ENCODE assay signal across 1 cellular context in genomic region chr7:1459512-1459892, GRCh38.
TF ChIP-seq lines count a peak whose summit lies in the region.

No MANE protein-coding gene starts in this region.

TF ChIP-seq in A549, 52 proteins besides CTCF, POLR2A, EP300 and RAD21 (continued from another document):
- TF ChIP-seq BHLHE40 (IDR thresholded peaks at IDR 0.05; ENCODE audit: low read depth, low read length) = no peak
- TF ChIP-seq POLR2AphosphoS2 (conservative IDR thresholded peaks at IDR 0.05; ENCODE audit: low read length) = no peak
- TF ChIP-seq KDM1A (IDR thresholded peaks at IDR 0.05; ENCODE audit: low read depth) = no peak
- TF ChIP-seq HOXB13 (CRISPR knock-in tag; IDR thresholded peaks at IDR 0.05; ENCODE audit: low read depth) = no peak
- no peak for TF ChIP-seq SMC3 (IDR thresholded peaks at IDR 0.05)
- TF ChIP-seq HOXB5 (CRISPR knock-in tag; IDR thresholded peaks at IDR 0.05) = no peak
- no peak for TF ChIP-seq HOXA7 (CRISPR knock-in tag; IDR thresholded peaks at IDR 0.05)
- TF ChIP-seq, protein P1, sequence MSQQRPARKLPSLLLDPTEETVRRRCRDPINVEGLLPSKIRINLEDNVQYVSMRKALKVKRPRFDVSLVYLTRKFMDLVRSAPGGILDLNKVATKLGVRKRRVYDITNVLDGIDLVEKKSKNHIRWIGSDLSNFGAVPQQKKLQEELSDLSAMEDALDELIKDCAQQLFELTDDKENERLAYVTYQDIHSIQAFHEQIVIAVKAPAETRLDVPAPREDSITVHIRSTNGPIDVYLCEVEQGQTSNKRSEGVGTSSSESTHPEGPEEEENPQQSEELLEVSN (IDR thresholded peaks at IDR 0.05; ENCODE audit: borderline replicate concordance, low read depth) = no peak
